In genomic region chr11:74909363-74909762, GRCh38 we compare ENCODE assay signal across 1 cellular context.
TF ChIP-seq lines count a peak whose summit lies in the region.

No MANE protein-coding gene starts in this region.

TF ChIP-seq in SK-N-SH, 30 proteins besides CTCF, POLR2A, EP300 and RAD21:
- TF ChIP-seq GABPA (IDR thresholded peaks at IDR 0.05; ENCODE audit: low read depth) (no peak), SIN3A (IDR thresholded peaks at IDR 0.05; ENCODE audit: borderline replicate concordance, low read depth, low read length) (no peak), PBX3 (IDR thresholded peaks at IDR 0.05) (no peak), YY1 (IDR thresholded peaks at IDR 0.05; ENCODE audit: low read depth) (no peak)
